ENCODE assay signal across 1 cellular context in the genomic region with DNA sequence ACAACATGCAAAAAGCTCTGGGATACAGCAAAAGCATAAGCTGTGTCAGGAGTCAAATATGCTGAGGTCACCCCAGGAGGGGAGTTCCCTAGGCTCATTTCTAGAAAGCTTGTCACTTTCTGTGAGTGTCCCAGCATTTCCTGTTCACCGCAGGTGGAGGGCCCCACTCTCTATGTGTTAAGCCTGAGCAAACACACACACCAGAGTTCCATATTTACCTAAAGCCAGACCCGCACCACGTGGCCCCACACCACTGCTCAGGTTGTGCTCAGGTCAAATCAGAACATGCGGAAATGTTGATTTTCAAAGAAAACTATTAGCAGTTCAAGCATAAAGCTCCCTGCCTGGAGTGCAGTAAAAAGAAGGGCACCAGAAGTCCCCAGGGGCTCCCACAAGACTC.
TF ChIP-seq lines count a peak whose summit lies in the region.

No MANE protein-coding gene starts in this region.

TF ChIP-seq in HepG2, 621 proteins besides CTCF, POLR2A, EP300 and RAD21 (continued from another document and continues in another):
- TF ChIP-seq, protein P1, sequence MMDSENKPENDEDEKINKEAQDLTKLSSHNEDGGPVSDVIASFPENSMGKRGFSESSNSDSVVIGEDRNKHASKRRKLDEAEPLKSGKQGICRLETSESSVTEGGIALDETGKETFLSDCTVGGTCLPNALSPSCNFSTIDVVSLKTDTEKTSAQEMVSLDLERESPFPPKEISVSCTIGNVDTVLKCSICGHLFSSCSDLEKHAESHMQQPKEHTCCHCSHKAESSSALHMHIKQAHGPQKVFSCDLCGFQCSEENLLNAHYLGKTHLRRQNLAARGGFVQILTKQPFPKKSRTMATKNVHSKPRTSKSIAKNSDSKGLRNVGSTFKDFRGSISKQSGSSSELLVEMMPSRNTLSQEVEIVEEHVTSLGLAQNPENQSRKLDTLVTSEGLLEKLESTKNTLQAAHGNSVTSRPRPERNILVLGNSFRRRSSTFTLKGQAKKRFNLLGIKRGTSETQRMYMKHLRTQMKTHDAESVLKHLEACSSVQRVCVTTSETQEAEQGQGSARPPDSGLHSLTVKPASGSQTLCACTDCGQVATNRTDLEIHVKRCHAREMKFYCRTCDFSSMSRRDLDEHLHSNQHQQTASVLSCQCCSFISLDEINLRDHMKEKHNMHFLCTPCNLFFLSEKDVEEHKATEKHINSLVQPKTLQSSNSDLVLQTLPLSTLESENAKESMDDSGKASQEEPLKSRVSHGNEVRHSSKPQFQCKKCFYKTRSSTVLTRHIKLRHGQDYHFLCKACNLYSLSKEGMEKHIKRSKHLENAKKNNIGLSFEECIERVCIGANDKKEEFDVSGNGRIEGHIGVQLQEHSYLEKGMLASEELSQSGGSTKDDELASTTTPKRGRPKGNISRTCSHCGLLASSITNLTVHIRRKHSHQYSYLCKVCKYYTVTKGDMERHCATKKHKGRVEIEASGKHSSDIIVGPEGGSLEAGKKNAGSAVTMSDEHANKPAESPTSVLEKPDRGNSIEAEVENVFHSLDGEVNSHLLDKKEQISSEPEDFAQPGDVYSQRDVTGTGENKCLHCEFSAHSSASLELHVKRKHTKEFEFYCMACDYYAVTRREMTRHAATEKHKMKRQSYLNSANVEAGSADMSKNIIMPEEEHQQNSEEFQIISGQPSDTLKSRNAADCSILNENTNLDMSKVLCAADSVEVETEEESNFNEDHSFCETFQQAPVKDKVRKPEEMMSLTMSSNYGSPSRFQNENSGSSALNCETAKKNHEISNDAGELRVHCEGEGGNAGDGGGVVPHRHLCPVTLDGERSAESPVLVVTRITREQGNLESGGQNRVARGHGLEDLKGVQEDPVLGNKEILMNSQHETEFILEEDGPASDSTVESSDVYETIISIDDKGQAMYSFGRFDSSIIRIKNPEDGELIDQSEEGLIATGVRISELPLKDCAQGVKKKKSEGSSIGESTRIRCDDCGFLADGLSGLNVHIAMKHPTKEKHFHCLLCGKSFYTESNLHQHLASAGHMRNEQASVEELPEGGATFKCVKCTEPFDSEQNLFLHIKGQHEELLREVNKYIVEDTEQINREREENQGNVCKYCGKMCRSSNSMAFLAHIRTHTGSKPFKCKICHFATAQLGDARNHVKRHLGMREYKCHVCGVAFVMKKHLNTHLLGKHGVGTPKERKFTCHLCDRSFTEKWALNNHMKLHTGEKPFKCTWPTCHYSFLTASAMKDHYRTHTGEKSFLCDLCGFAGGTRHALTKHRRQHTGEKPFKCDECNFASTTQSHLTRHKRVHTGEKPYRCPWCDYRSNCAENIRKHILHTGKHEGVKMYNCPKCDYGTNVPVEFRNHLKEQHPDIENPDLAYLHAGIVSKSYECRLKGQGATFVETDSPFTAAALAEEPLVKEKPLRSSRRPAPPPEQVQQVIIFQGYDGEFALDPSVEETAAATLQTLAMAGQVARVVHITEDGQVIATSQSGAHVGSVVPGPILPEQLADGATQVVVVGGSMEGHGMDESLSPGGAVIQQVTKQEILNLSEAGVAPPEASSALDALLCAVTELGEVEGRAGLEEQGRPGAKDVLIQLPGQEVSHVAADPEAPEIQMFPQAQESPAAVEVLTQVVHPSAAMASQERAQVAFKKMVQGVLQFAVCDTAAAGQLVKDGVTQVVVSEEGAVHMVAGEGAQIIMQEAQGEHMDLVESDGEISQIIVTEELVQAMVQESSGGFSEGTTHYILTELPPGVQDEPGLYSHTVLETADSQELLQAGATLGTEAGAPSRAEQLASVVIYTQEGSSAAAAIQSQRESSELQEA (CRISPR knock-in tag; IDR thresholded peaks at IDR 0.05; ENCODE audit: not compliant biosample characterization), result no peak
- TF ChIP-seq ETV5 (CRISPR knock-in tag; IDR thresholded peaks at IDR 0.05; ENCODE audit: borderline replicate concordance) (no peak; the same call in 1 of the 2 replicates), MLX (CRISPR knock-in tag; IDR thresholded peaks at IDR 0.05) (peak; percentile 88), ZNF747 (CRISPR knock-in tag; IDR thresholded peaks at IDR 0.05; ENCODE audit: borderline replicate concordance) (no peak), ZNF274 (CRISPR knock-in tag; IDR thresholded peaks at IDR 0.05) (no peak), ZNF280D (CRISPR knock-in tag; IDR thresholded peaks at IDR 0.05) (no peak), NFE2L1 (CRISPR knock-in tag; IDR thresholded peaks at IDR 0.05; ENCODE audit: borderline replicate concordance) (no peak), MYPOP (CRISPR knock-in tag; IDR thresholded peaks at IDR 0.05) (no peak), SIN3A (IDR thresholded peaks at IDR 0.05; ENCODE audit: borderline replicate concordance, low read depth, low read length) (no peak), NFE2L2 (IDR thresholded peaks at IDR 0.05; ENCODE audit: low read length) (no peak), SALL1 (CRISPR knock-in tag; IDR thresholded peaks at IDR 0.05) (0 out of 2 replicates have a peak, but pooled peaks have one; percentile 46), SIX4 (CRISPR knock-in tag; IDR thresholded peaks at IDR 0.05) (no peak), ZSCAN29 (CRISPR knock-in tag; conservative IDR thresholded peaks at IDR 0.05) (no peak)
- TF ChIP-seq, protein P2, sequence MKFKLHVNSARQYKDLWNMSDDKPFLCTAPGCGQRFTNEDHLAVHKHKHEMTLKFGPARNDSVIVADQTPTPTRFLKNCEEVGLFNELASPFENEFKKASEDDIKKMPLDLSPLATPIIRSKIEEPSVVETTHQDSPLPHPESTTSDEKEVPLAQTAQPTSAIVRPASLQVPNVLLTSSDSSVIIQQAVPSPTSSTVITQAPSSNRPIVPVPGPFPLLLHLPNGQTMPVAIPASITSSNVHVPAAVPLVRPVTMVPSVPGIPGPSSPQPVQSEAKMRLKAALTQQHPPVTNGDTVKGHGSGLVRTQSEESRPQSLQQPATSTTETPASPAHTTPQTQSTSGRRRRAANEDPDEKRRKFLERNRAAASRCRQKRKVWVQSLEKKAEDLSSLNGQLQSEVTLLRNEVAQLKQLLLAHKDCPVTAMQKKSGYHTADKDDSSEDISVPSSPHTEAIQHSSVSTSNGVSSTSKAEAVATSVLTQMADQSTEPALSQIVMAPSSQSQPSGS (CRISPR knock-in tag; IDR thresholded peaks at IDR 0.05), result no peak
- TF ChIP-seq, protein P3, sequence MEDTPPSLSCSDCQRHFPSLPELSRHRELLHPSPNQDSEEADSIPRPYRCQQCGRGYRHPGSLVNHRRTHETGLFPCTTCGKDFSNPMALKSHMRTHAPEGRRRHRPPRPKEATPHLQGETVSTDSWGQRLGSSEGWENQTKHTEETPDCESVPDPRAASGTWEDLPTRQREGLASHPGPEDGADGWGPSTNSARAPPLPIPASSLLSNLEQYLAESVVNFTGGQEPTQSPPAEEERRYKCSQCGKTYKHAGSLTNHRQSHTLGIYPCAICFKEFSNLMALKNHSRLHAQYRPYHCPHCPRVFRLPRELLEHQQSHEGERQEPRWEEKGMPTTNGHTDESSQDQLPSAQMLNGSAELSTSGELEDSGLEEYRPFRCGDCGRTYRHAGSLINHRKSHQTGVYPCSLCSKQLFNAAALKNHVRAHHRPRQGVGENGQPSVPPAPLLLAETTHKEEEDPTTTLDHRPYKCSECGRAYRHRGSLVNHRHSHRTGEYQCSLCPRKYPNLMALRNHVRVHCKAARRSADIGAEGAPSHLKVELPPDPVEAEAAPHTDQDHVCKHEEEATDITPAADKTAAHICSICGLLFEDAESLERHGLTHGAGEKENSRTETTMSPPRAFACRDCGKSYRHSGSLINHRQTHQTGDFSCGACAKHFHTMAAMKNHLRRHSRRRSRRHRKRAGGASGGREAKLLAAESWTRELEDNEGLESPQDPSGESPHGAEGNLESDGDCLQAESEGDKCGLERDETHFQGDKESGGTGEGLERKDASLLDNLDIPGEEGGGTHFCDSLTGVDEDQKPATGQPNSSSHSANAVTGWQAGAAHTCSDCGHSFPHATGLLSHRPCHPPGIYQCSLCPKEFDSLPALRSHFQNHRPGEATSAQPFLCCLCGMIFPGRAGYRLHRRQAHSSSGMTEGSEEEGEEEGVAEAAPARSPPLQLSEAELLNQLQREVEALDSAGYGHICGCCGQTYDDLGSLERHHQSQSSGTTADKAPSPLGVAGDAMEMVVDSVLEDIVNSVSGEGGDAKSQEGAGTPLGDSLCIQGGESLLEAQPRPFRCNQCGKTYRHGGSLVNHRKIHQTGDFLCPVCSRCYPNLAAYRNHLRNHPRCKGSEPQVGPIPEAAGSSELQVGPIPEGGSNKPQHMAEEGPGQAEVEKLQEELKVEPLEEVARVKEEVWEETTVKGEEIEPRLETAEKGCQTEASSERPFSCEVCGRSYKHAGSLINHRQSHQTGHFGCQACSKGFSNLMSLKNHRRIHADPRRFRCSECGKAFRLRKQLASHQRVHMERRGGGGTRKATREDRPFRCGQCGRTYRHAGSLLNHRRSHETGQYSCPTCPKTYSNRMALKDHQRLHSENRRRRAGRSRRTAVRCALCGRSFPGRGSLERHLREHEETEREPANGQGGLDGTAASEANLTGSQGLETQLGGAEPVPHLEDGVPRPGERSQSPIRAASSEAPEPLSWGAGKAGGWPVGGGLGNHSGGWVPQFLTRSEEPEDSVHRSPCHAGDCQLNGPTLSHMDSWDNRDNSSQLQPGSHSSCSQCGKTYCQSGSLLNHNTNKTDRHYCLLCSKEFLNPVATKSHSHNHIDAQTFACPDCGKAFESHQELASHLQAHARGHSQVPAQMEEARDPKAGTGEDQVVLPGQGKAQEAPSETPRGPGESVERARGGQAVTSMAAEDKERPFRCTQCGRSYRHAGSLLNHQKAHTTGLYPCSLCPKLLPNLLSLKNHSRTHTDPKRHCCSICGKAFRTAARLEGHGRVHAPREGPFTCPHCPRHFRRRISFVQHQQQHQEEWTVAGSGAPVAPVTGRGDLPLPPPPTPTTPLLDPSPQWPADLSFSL (CRISPR knock-in tag; IDR thresholded peaks at IDR 0.05), result no peak
